ENCODE assay signal across 9 cellular contexts in the genomic region with DNA sequence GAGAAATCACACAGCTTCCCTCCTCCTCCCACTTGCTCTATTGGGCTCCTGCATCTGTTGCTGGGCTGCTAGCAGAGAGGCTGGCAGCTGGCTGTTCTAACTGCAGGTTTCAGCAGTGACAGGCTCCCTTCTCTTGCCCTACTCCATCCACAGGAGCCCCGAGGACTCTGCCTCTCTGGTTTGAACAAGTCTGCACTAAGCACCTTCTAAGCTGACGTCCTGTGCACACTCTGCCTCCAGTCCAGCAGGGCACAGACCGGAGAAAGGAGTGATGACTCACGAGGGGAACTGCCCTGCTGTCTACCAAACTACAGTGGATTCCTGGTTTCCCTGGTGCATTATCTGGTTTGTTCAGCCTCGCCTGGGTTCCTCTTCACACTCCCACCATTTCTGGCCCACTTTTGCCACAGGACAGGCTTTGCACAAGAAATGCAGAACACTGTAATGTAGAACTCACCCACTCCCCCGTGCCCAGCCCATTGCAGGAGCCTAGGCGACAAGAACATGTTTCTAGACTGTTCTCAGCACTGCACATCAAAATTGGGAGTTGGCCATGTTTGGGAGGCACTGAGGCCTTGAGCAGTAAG. TPM values are rescaled to one million over a fixed set of nuclear protein-coding genes. Genes with fewer than 3 reads are reported as not detected.
DNase-seq lines count a peak whose midpoint lies in the region; ATAC-seq lines count a peak whose summit lies in the region.
"Had no signal": no experiment of that assay in that cellular context is flagged by ENCODE, and none has a peak within 500 bp of the region (broad histone marks: within the 10 kb centered on the region; RNA-seq: fewer than 3 reads in every experiment).

No MANE protein-coding gene starts in this region.

- peak; percentile 75 for ATAC-seq in stimulated activated effector memory CD8-positive, alpha-beta T cell treated with anti-CD3 and anti-CD28 coated beads, Interleukin-12 subunit alpha, Interleukin-12 subunit beta, amount 100 ng/mL, for 72 hours
- ATAC-seq in GM21447 (IDR thresholded peaks at IDR 0.05; ENCODE audit: unreplicated experiment) = no peak
- no peak for ATAC-seq in GM21576 (IDR thresholded peaks at IDR 0.05; ENCODE audit: unreplicated experiment)

- H3K9me3 Mint-ChIP-seq in activated CD4-positive, alpha-beta T cell treated with anti-CD3 and anti-CD28 coated beads, Interleukin-2, amount 10 ng/mL, durations not matched to agents 7 days and 5 days = peaks cover 19% of the 10 kb centered on the region
- peaks cover 7% of the 10 kb centered on the region for H3K9me3 Mint-ChIP-seq in stimulated activated effector memory CD8-positive, alpha-beta T cell treated with anti-CD3 and anti-CD28 coated beads, Interleukin-12 subunit alpha, Interleukin-12 subunit beta, amount 100 ng/mL, for 72 hours

- H3K4me1 Mint-ChIP-seq in activated CD4-positive, alpha-beta T cell treated with anti-CD3 and anti-CD28 coated beads, Interleukin-2, amount 10 ng/mL, durations not matched to agents 7 days and 5 days = peaks cover 85% of the 10 kb centered on the region
- H3K4me1 Mint-ChIP-seq in stimulated activated effector memory CD8-positive, alpha-beta T cell treated with anti-CD3 and anti-CD28 coated beads, Interleukin-12 subunit alpha, Interleukin-12 subunit beta, amount 100 ng/mL, for 72 hours = peaks cover 94% of the 10 kb centered on the region

- no peaks in the 10 kb centered on the region for H3K27me3 Mint-ChIP-seq in activated CD4-positive, alpha-beta T cell treated with anti-CD3 and anti-CD28 coated beads, Interleukin-2, amount 10 ng/mL, durations not matched to agents 7 days and 5 days

- peaks cover 25% of the 10 kb centered on the region for H3K36me3 Mint-ChIP-seq in activated CD4-positive, alpha-beta T cell treated with anti-CD3 and anti-CD28 coated beads, Interleukin-2, amount 10 ng/mL, durations not matched to agents 7 days and 5 days (ENCODE audit: low read depth)
- no peaks in the 10 kb centered on the region for H3K36me3 Mint-ChIP-seq in stimulated activated effector memory CD8-positive, alpha-beta T cell treated with anti-CD3 and anti-CD28 coated beads, Interleukin-12 subunit alpha, Interleukin-12 subunit beta, amount 100 ng/mL, for 72 hours

- H3K27ac Mint-ChIP-seq in activated CD4-positive, alpha-beta T cell treated with anti-CD3 and anti-CD28 coated beads, Interleukin-2, amount 10 ng/mL, durations not matched to agents 7 days and 5 days = peak overlapping the region; percentile 68
- H3K27ac Mint-ChIP-seq in stimulated activated effector memory CD8-positive, alpha-beta T cell treated with anti-CD3 and anti-CD28 coated beads, Interleukin-12 subunit alpha, Interleukin-12 subunit beta, amount 100 ng/mL, for 72 hours = peak overlapping the region; percentile 77

- CTCF ChIA-PET in activated CD4-positive, alpha-beta T cell treated with anti-CD3 and anti-CD28 coated beads, Interleukin-2, amount 10 ng/mL, durations not matched to agents 7 days and 5 days (lab: Charles Lee) = interaction anchor here (0.8 to 2.1 kb wide), 5 partner anchors 9 to 41 kb away, joined by 3 to 6 read pairs (median 3); partner anchors contain the start of gene IL10RA

- DNase-seq in activated CD4-positive, alpha-beta T cell treated with anti-CD3 and anti-CD28 coated beads, Interleukin-2, amount 10 ng/mL, durations not matched to agents 7 days and 5 days = no peak
- DNase-seq in activated CD4-positive, alpha-beta T cell treated with anti-CD3 and anti-CD28 coated beads, Interleukin-2, amount 50 U/mL, for 1 hour = no peak
- DNase-seq in SW480 (ENCODE audit: low spot score) (peak; percentile 53), germinal center (ENCODE audit: low spot score) (peak; percentile 33), NCI-H146 treated with DMSO at 0.1 percent for 48 hours (lab: John Stamatoyannopoulos, UW; ENCODE audit: unreplicated experiment) (no peak)
- peak in 1 of 2 donors; percentile 63 for DNase-seq in stimulated activated effector memory CD8-positive, alpha-beta T cell treated with anti-CD3 and anti-CD28 coated beads, Interleukin-12 subunit alpha, Interleukin-12 subunit beta, amount 100 ng/mL, for 72 hours (ENCODE audit: low spot score in 2 of 2)

- no peak overlapping the region for H3K4me3 Mint-ChIP-seq in activated CD4-positive, alpha-beta T cell treated with anti-CD3 and anti-CD28 coated beads, Interleukin-2, amount 10 ng/mL, durations not matched to agents 7 days and 5 days
- H3K4me3 Mint-ChIP-seq in stimulated activated effector memory CD8-positive, alpha-beta T cell treated with anti-CD3 and anti-CD28 coated beads, Interleukin-12 subunit alpha, Interleukin-12 subunit beta, amount 100 ng/mL, for 72 hours = peak overlapping the region; percentile 16

- POLR2A ChIA-PET in activated CD4-positive, alpha-beta T cell treated with anti-CD3 and anti-CD28 coated beads, Interleukin-2, amount 10 ng/mL, durations not matched to agents 7 days and 5 days (lab: Charles Lee) = no interaction called here

RNA-seq across cellular contexts. Expression of gene IL10RA, which starts 26.0 kb away (rescaled TPM):
- 100 to 1,000 TPM; 161 to 187 TPM for total RNA-seq in activated CD4-positive, alpha-beta T cell treated with anti-CD3 and anti-CD28 coated beads, Interleukin-2, amount 10 ng/mL, durations not matched to agents 7 days and 5 days
- total RNA-seq: SK-MEL-5 had no signal

Comparison
In these comparisons a context has a peak if more than half of its experiments do, and no peak if none do; other contexts are left out.
1. DNase-seq: peak in SW480 (single experiment) and germinal center (single experiment); none in activated CD4-positive, alpha-beta T cell treated with anti-CD3 and anti-CD28 coated beads, Interleukin-2, amount 10 ng/mL, durations not matched to agents 7 days and 5 days (single experiment), activated CD4-positive, alpha-beta T cell treated with anti-CD3 and anti-CD28 coated beads, Interleukin-2, amount 50 U/mL, for 1 hour (single experiment) and NCI-H146 treated with DMSO at 0.1 percent for 48 hours (single experiment).